ENCODE assay signal across 7 cellular contexts in genomic region chr11:76783901-76784813, GRCh38. TPM values are rescaled to one million over a fixed set of nuclear protein-coding genes. Genes with fewer than 3 reads are reported as not detected.
DNase-seq lines count a peak whose midpoint lies in the region; ATAC-seq and TF ChIP-seq lines count a peak whose summit lies in the region.

No MANE protein-coding gene starts in this region.

- H3K27me3 ChIP-seq in NT2/D1 (ENCODE audit: insufficient read depth, insufficient read length) = no peaks in the 10 kb centered on the region
- no peaks in the 10 kb centered on the region for H3K27me3 ChIP-seq in right lobe of liver
- no peaks in the 10 kb centered on the region for H3K27me3 ChIP-seq in upper lobe of right lung

- H3K9ac ChIP-seq in NT2/D1 (ENCODE audit: insufficient read length, low read depth) = peak overlapping the region; percentile 96

- peaks cover 14% of the 10 kb centered on the region for H3K4me1 ChIP-seq in NT2/D1 (ENCODE audit: insufficient read depth, insufficient read length)
- H3K4me1 ChIP-seq in right lobe of liver = peaks cover 0 to 40% (median 17%) of the 10 kb centered on the region in 4 donors
- peaks cover 35% of the 10 kb centered on the region for H3K4me1 ChIP-seq in upper lobe of right lung

- 1% methylated on average over 10 of the region's 64 CpGs for WGBS in right lobe of liver (ENCODE audit: insufficient coverage, low coverage, low lambda C conversion rate, missing lambda C conversion rate)

- TF ChIP-seq POLR2A in right lobe of liver (IDR thresholded peaks at IDR 0.05) = no peak

- peak; percentile 42 for DNase-seq in GM13976 (ENCODE audit: low spot score)
- peak; percentile 81 for DNase-seq in NT2/D1 (ENCODE audit: low read depth, low spot score)
- DNase-seq in coronary artery (ENCODE audit: low spot score) = no peak
- DNase-seq in right lobe of liver = peak in 2 of 3 donors; percentile 61 to 70
- DNase-seq in upper lobe of right lung = peak; percentile 80
- DNase-seq in activated CD8-positive, alpha-beta memory T cell treated with anti-CD3 and anti-CD28 coated beads, Interleukin-2, amount 50 U/mL, for 48 hours = no peak
- no peak for DNase-seq in T-helper 9 cell

- ATAC-seq in right lobe of liver (peak; percentile 0 to 28 (median 12)), upper lobe of right lung (peak; percentile 40)

- intact Hi-C loops in right lobe of liver (cut with DNase I) (no loop called here), upper lobe of right lung (cut with DNase I) (no loop called here)

- H3K27ac ChIP-seq in coronary artery (peak overlapping the region; percentile 92 to 98), right lobe of liver (peak overlapping the region; percentile 89 to 100 (median 93)), upper lobe of right lung (peak overlapping the region; percentile 89)

- H3K36me3 ChIP-seq in NT2/D1 (ENCODE audit: insufficient read depth, insufficient read length, low read length) = peaks cover 26% of the 10 kb centered on the region
- H3K36me3 ChIP-seq in right lobe of liver = peaks cover 0 to 45% (median 4%) of the 10 kb centered on the region in 4 donors
- H3K36me3 ChIP-seq in upper lobe of right lung = no peaks in the 10 kb centered on the region

- in situ Hi-C loops in GM13976 (cut with MboI; ENCODE audit: low sequenced_read_pairs, unreplicated experiment) = no loop called here

- TF ChIP-seq CTCF in GM13976 (IDR thresholded peaks at IDR 0.05; ENCODE audit: borderline replicate concordance, control extremely low read depth, extremely low read depth, insufficient read depth, missing control alignments) (no peak), coronary artery (IDR thresholded peaks at IDR 0.05) (no peak), right lobe of liver (IDR thresholded peaks at IDR 0.05) (no peak), upper lobe of right lung (IDR thresholded peaks at IDR 0.05) (no peak)

- H3K9me3 ChIP-seq in NT2/D1 (ENCODE audit: insufficient read depth, low read length) = peaks cover 11% of the 10 kb centered on the region; the same call in 1 of the 2 replicates
- no peaks in the 10 kb centered on the region for H3K9me3 ChIP-seq in right lobe of liver
- H3K9me3 ChIP-seq in upper lobe of right lung = no peaks in the 10 kb centered on the region

- H3K4me3 ChIP-seq in NT2/D1 (ENCODE audit: insufficient read length, low read depth) (peak overlapping the region; percentile 89), coronary artery (peak overlapping the region; percentile 86), right lobe of liver (peak overlapping the region; percentile 87 to 94 (median 90)), upper lobe of right lung (peak overlapping the region; percentile 84)

RNA-seq across cellular contexts. Expression of gene TSKU, which starts 1.0 kb away (rescaled TPM):
- 1,000 to 10,000 TPM in 1 of 6 experiments, 100 to 1,000 TPM in 4, 10 to 100 TPM in 1; 66.1 to 1,026 (median 278) TPM for total RNA-seq in right lobe of liver
- total RNA-seq in upper lobe of right lung = 18.1 TPM

Comparison
In these comparisons a context has a peak if more than half of its experiments do, and no peak if none do; other contexts are left out.
1. DNase-seq: peak in GM13976 (single experiment), NT2/D1 (single experiment), right lobe of liver (2 of 3) and upper lobe of right lung (single experiment); none in coronary artery (single experiment), activated CD8-positive, alpha-beta memory T cell treated with anti-CD3 and anti-CD28 coated beads, Interleukin-2, amount 50 U/mL, for 48 hours (single experiment) and T-helper 9 cell (single experiment).
2. Peak in every context shown above with its lines, with median percentiles within 50 percentile points of each other: H3K4me3 ChIP-seq and H3K27ac ChIP-seq.